In genomic region chr14:70644016-70644415, GRCh38 we compare ENCODE assay signal across 13 cellular contexts. TPM values are rescaled to one million over a fixed set of nuclear protein-coding genes. Genes with fewer than 3 reads are reported as not detected.
A peak's percentile ranks its signal among the peaks of the same experiment; 100 is the strongest.
DNase-seq lines count a peak whose midpoint lies in the region; ATAC-seq, FAIRE-seq and TF ChIP-seq lines count a peak whose summit lies in the region.
"Had no signal": no experiment of that assay in that cellular context is flagged by ENCODE, and none has a peak within 500 bp of the region (broad histone marks: within the 10 kb centered on the region; RNA-seq: fewer than 3 reads in every experiment).

No MANE protein-coding gene starts in this region.

- intact Hi-C loops in body of pancreas (cut with DNase I) = no loop called here

- TF ChIP-seq CTCF in OCI-LY1 (IDR thresholded peaks at IDR 0.05; ENCODE audit: low read length) = no peak; the same call in 1 of the 2 replicates
- TF ChIP-seq CTCF in endodermal cell (conservative IDR thresholded peaks at IDR 0.05) = no peak
- no peak for TF ChIP-seq CTCF in neural progenitor cell (IDR thresholded peaks at IDR 0.05)
- TF ChIP-seq CTCF in body of pancreas (IDR thresholded peaks at IDR 0.05) = no peak

- no peaks in the 10 kb centered on the region for H3F3A ChIP-seq in OCI-LY1 (ENCODE audit: insufficient read depth, low read length)
- H3F3A ChIP-seq in neural progenitor cell (ENCODE audit: low read depth) = peaks cover 15% of the 10 kb centered on the region

- no peaks in the 10 kb centered on the region for H3K27me3 ChIP-seq in OCI-LY1 (ENCODE audit: insufficient read depth, low read length)
- H3K27me3 ChIP-seq in endodermal cell (ENCODE audit: control insufficient read depth, insufficient read depth, low read length, poor library complexity, severe bottlenecking) = no peaks in the 10 kb centered on the region
- H3K27me3 ChIP-seq in neural progenitor cell = peaks cover 47% of the 10 kb centered on the region
- no peaks in the 10 kb centered on the region for H3K27me3 ChIP-seq in body of pancreas

- H2AFZ ChIP-seq in OCI-LY1 (ENCODE audit: low read length) (no peak overlapping the region), neural progenitor cell (replicated peaks) (no peak overlapping the region)

- H3K27ac Mint-ChIP-seq in T-helper 1 cell treated with Interleukin-12 subunit alpha and Interleukin-12 subunit beta and Interleukin-4 antibody, amounts not matched to agents 30 μg/mL and 1 μg/mL, for 36 hours = no peak overlapping the region
- H3K27ac Mint-ChIP-seq in endodermal cell = no peak overlapping the region
- no peak overlapping the region for H3K27ac Mint-ChIP-seq in neural progenitor cell

- H3K4me3 ChIP-seq in OCI-LY1 (ENCODE audit: low read depth, low read length, poor library complexity, severe bottlenecking) = peak overlapping the region; percentile 99
- H3K4me3 ChIP-seq in endodermal cell (ENCODE audit: low read length) = peak overlapping the region; percentile 89
- no peak overlapping the region for H3K4me3 ChIP-seq in neural progenitor cell
- H3K4me3 ChIP-seq in body of pancreas = no peak overlapping the region

- no peaks in the 10 kb centered on the region for H3K27me3 Mint-ChIP-seq in T-helper 1 cell treated with Interleukin-12 subunit alpha and Interleukin-12 subunit beta and Interleukin-4 antibody, amounts not matched to agents 30 μg/mL and 1 μg/mL, for 36 hours (ENCODE audit: low read depth)
- H3K27me3 Mint-ChIP-seq in endodermal cell (ENCODE audit: insufficient read depth) = peaks cover 8% of the 10 kb centered on the region
- peaks cover 4% of the 10 kb centered on the region for H3K27me3 Mint-ChIP-seq in neural progenitor cell (ENCODE audit: insufficient read depth, low read depth)

- H3K4me3 Mint-ChIP-seq in T-helper 1 cell treated with Interleukin-12 subunit alpha and Interleukin-12 subunit beta and Interleukin-4 antibody, amounts not matched to agents 30 μg/mL and 1 μg/mL, for 36 hours = peak overlapping the region; percentile 89
- H3K4me3 Mint-ChIP-seq in endodermal cell = peak overlapping the region; percentile 84
- H3K4me3 Mint-ChIP-seq in neural progenitor cell = peak overlapping the region; percentile 95

- H3K36me3 ChIP-seq in OCI-LY1 (ENCODE audit: insufficient read depth, low read length) (peaks cover 35% of the 10 kb centered on the region; the same call in 1 of the 2 replicates), endodermal cell (ENCODE audit: control insufficient read depth, insufficient read depth, low read length) (no peaks in the 10 kb centered on the region), neural progenitor cell (no peaks in the 10 kb centered on the region), body of pancreas (replicated peaks in 1 of 2; ENCODE audit: insufficient read depth in 1 of 2, low read depth in 2 of 2) (no peaks in the 10 kb centered on the region)

- no peak for FAIRE-seq in frontal cortex (lab: Jason Lieb, UNC)

- no peak for ATAC-seq in HG03025 (IDR thresholded peaks at IDR 0.05; ENCODE audit: low FRiP score, unreplicated experiment)
- ATAC-seq in body of pancreas = no peak

- peaks cover 62% of the 10 kb centered on the region for H3K4me1 ChIP-seq in OCI-LY1 (ENCODE audit: insufficient read depth, low read length, severe bottlenecking)
- peaks cover 11% of the 10 kb centered on the region for H3K4me1 ChIP-seq in endodermal cell (ENCODE audit: control insufficient read depth, insufficient read depth, low read length)
- H3K4me1 ChIP-seq in neural progenitor cell = peaks cover 20% of the 10 kb centered on the region
- H3K4me1 ChIP-seq in body of pancreas = peaks cover 24% of the 10 kb centered on the region

- H3K4me2 ChIP-seq in OCI-LY1 (ENCODE audit: low read length) = peak overlapping the region; percentile 83
- peak overlapping the region; percentile 81 for H3K4me2 ChIP-seq in neural progenitor cell

- H3K4me1 Mint-ChIP-seq in T-helper 1 cell treated with Interleukin-12 subunit alpha and Interleukin-12 subunit beta and Interleukin-4 antibody, amounts not matched to agents 30 μg/mL and 1 μg/mL, for 36 hours (ENCODE audit: low read depth) = peaks cover 54% of the 10 kb centered on the region
- peaks cover 48% of the 10 kb centered on the region for H3K4me1 Mint-ChIP-seq in endodermal cell
- H3K4me1 Mint-ChIP-seq in neural progenitor cell = peaks cover 42% of the 10 kb centered on the region

- DNase-seq in T-helper 1 cell (no peak), endodermal cell (no peak), neural progenitor cell (ENCODE audit: low spot score) (no peak), body of pancreas (no peak), frontal cortex (ENCODE audit: low spot score in 2 of 2) (no peak)
- DNase-seq: activated CD4-positive, CD25-positive, alpha-beta regulatory T cell treated with anti-CD3 and anti-CD28 coated beads, Interleukin-2, amount 50 U/mL, for 72 hours; effector CD8-positive, alpha-beta T cell; NCI-H1092; stimulated activated naive CD4-positive, alpha-beta T cell had no signal

- no peaks in the 10 kb centered on the region for H3K9me3 Mint-ChIP-seq in T-helper 1 cell treated with Interleukin-12 subunit alpha and Interleukin-12 subunit beta and Interleukin-4 antibody, amounts not matched to agents 30 μg/mL and 1 μg/mL, for 36 hours
- no peaks in the 10 kb centered on the region for H3K9me3 Mint-ChIP-seq in endodermal cell
- H3K9me3 Mint-ChIP-seq in neural progenitor cell = no peaks in the 10 kb centered on the region

- H3K36me3 Mint-ChIP-seq in T-helper 1 cell treated with Interleukin-12 subunit alpha and Interleukin-12 subunit beta and Interleukin-4 antibody, amounts not matched to agents 30 μg/mL and 1 μg/mL, for 36 hours (ENCODE audit: low read depth) = peaks cover 15% of the 10 kb centered on the region
- H3K36me3 Mint-ChIP-seq in endodermal cell (ENCODE audit: low read depth) (peaks cover 4% of the 10 kb centered on the region), neural progenitor cell (peaks cover 8% of the 10 kb centered on the region)

- H3K27ac ChIP-seq in OCI-LY1 (ENCODE audit: low read depth, low read length, poor library complexity, severe bottlenecking) (peak overlapping the region; percentile 83), endodermal cell (ENCODE audit: low read depth, low read length) (no peak overlapping the region), neural progenitor cell (no peak overlapping the region), body of pancreas (no peak overlapping the region)
- H3K27ac ChIP-seq: 22Rv1 had no signal

- peak overlapping the region; percentile 100 for H3K9ac ChIP-seq in OCI-LY1 (ENCODE audit: low read length)
- H3K9ac ChIP-seq in endodermal cell (ENCODE audit: extremely low read depth, low read length, poor library complexity, severe bottlenecking) = no peak overlapping the region
- H3K9ac ChIP-seq in neural progenitor cell = no peak overlapping the region

- H3K9me3 ChIP-seq in OCI-LY1 (ENCODE audit: low read length) = no peaks in the 10 kb centered on the region
- H3K9me3 ChIP-seq in endodermal cell (ENCODE audit: control insufficient read depth, low read length) = no peaks in the 10 kb centered on the region
- H3K9me3 ChIP-seq in neural progenitor cell (ENCODE audit: low read depth) = no peaks in the 10 kb centered on the region
- H3K9me3 ChIP-seq in body of pancreas = no peaks in the 10 kb centered on the region

- H3K79me2 ChIP-seq in OCI-LY1 (ENCODE audit: insufficient read depth, low read length) (peaks cover 68% of the 10 kb centered on the region), neural progenitor cell (ENCODE audit: low read depth) (peaks cover 25% of the 10 kb centered on the region)

- 83 to 100% methylated on average over 1 to 5 of the region's 5 CpGs for WGBS in endodermal cell (ENCODE audit: insufficient coverage in 1 of 2, insufficient read length in 1 of 2), 2 experiments
- 62 to 66% methylated on average over 5 of the region's 5 CpGs for WGBS in body of pancreas, 2 donors

- no peak for TF ChIP-seq POLR2A in body of pancreas (IDR thresholded peaks at IDR 0.05)

- no peaks in the 10 kb centered on the region for H3K9me2 ChIP-seq in OCI-LY1 (ENCODE audit: low read depth, low read length)

- H4K20me1 ChIP-seq in OCI-LY1 (ENCODE audit: insufficient read depth, low read length) = no peaks in the 10 kb centered on the region
- H4K20me1 ChIP-seq in neural progenitor cell (ENCODE audit: low read depth) = peaks cover 11% of the 10 kb centered on the region

RNA-seq across cellular contexts. Expression of gene TTC9, which starts 2.3 kb away (rescaled TPM):
- 10 to 100 TPM in 1 of 2 donors, 1 to 10 TPM in 1; 9.4 to 11.6 TPM for total RNA-seq in endodermal cell
- polyA plus RNA-seq in endodermal cell (2013, experiment 1 of 2) = 7.6 TPM
- 7.8 TPM for polyA plus RNA-seq in endodermal cell (2013, experiment 2 of 2)
- 3.5 and 3.7 TPM in 2 replicates for total RNA-seq in neural progenitor cell (ENCODE audit: low replicate concordance)
- total RNA-seq in body of pancreas = 1 to 10 TPM; 1.6 to 2.6 TPM
- 14.7 TPM for total RNA-seq in frontal cortex

RNA-seq across cellular contexts. Expression of gene MED6, which starts 43.6 kb away (rescaled TPM):
- total RNA-seq in endodermal cell (10 to 100 TPM; 49.1 to 50.7 TPM), neural progenitor cell (ENCODE audit: low replicate concordance) (57.5 and 82.0 TPM in 2 replicates), body of pancreas (10 to 100 TPM; 22.4 to 29.8 TPM), frontal cortex (49.7 TPM)
- polyA plus RNA-seq in endodermal cell (2013, experiment 1 of 2) = 50.6 TPM
- 44.4 TPM for polyA plus RNA-seq in endodermal cell (2013, experiment 2 of 2)

Comparison
In these comparisons a context has a peak if more than half of its experiments do, and no peak if none do; other contexts are left out.
1. H3K4me3 ChIP-seq: peak in OCI-LY1 (single experiment) and endodermal cell (single experiment); none in neural progenitor cell (single experiment) and body of pancreas (0 of 2).
2. Peak in every context shown above with its lines, with median percentiles within 50 percentile points of each other: H3K4me3 Mint-ChIP-seq.